In genomic region chr18:51170689-51171088, GRCh38 we compare ENCODE assay signal across 30 cellular contexts.
DNase-seq lines count a peak whose midpoint lies in the region; ATAC-seq and FAIRE-seq lines count a peak whose summit lies in the region.
"Had no signal": no experiment of that assay in that cellular context is flagged by ENCODE, and none has a peak within 500 bp of the region (broad histone marks: within the 10 kb centered on the region; RNA-seq: fewer than 3 reads in every experiment).

No MANE protein-coding gene starts in this region.

- CTCF ChIA-PET in activated naive CD4-positive, alpha-beta T cell treated with anti-CD3 and anti-CD28 coated beads, Interleukin-2, amount 10 ng/mL, durations not matched to agents 7 days and 5 days (lab: Charles Lee): interaction anchor here (1.5 kb wide), 1 partner anchor 17 kb away, joined by 5 read pairs; no protein-coding TSS in a partner anchor

- no peaks in the 10 kb centered on the region for H3K27me3 Mint-ChIP-seq in activated naive CD4-positive, alpha-beta T cell treated with anti-CD3 and anti-CD28 coated beads, Interleukin-2, amount 10 ng/mL, durations not matched to agents 7 days and 5 days
- H3K27me3 Mint-ChIP-seq in T-helper 1 cell treated with Interleukin-12 subunit alpha and Interleukin-12 subunit beta and Interleukin-4 antibody, amounts not matched to agents 30 μg/mL and 1 μg/mL, for 36 hours (ENCODE audit: low read depth): no peaks in the 10 kb centered on the region
- no peaks in the 10 kb centered on the region for H3K27me3 Mint-ChIP-seq in activated naive CD8-positive, alpha-beta T cell
- no peaks in the 10 kb centered on the region for H3K27me3 Mint-ChIP-seq in stimulated activated naive B cell treated with anti-CD40 and anti-IgM and Interleukin-4, amounts not matched to agents 10 μg/mL and 1 μg/mL and 100 μg/mL, for 72 hours
- H3K27me3 Mint-ChIP-seq: T-helper 17 cell had no signal

- peak overlapping the region; percentile 82 for H3K27ac Mint-ChIP-seq in activated naive CD4-positive, alpha-beta T cell treated with anti-CD3 and anti-CD28 coated beads, Interleukin-2, amount 10 ng/mL, durations not matched to agents 7 days and 5 days
- peak overlapping the region; percentile 91 for H3K27ac Mint-ChIP-seq in T-helper 1 cell treated with Interleukin-12 subunit alpha and Interleukin-12 subunit beta and Interleukin-4 antibody, amounts not matched to agents 30 μg/mL and 1 μg/mL, for 36 hours
- peak overlapping the region; percentile 97 for H3K27ac Mint-ChIP-seq in activated naive CD8-positive, alpha-beta T cell
- H3K27ac Mint-ChIP-seq in stimulated activated naive B cell treated with anti-CD40 and anti-IgM and Interleukin-4, amounts not matched to agents 10 μg/mL and 1 μg/mL and 100 μg/mL, for 72 hours: peak overlapping the region; percentile 56
- H3K27ac Mint-ChIP-seq: mesothelial cell of epicardium had no signal

- H3K4me1 Mint-ChIP-seq in activated naive CD4-positive, alpha-beta T cell treated with anti-CD3 and anti-CD28 coated beads, Interleukin-2, amount 10 ng/mL, durations not matched to agents 7 days and 5 days: peaks cover 60% of the 10 kb centered on the region
- H3K4me1 Mint-ChIP-seq in T-helper 1 cell treated with Interleukin-12 subunit alpha and Interleukin-12 subunit beta and Interleukin-4 antibody, amounts not matched to agents 30 μg/mL and 1 μg/mL, for 36 hours (ENCODE audit: low read depth): peaks cover 59% of the 10 kb centered on the region
- peaks cover 50% of the 10 kb centered on the region for H3K4me1 Mint-ChIP-seq in activated naive CD8-positive, alpha-beta T cell (ENCODE audit: low read depth)
- H3K4me1 Mint-ChIP-seq in stimulated activated naive B cell treated with anti-CD40 and anti-IgM and Interleukin-4, amounts not matched to agents 10 μg/mL and 1 μg/mL and 100 μg/mL, for 72 hours: peaks cover 25 to 57% of the 10 kb centered on the region in 2 donors
- H3K4me1 Mint-ChIP-seq: mesothelial cell of epicardium had no signal

- H3K36me3 Mint-ChIP-seq in activated naive CD4-positive, alpha-beta T cell treated with anti-CD3 and anti-CD28 coated beads, Interleukin-2, amount 10 ng/mL, durations not matched to agents 7 days and 5 days: peaks cover 23% of the 10 kb centered on the region
- H3K36me3 Mint-ChIP-seq in T-helper 1 cell treated with Interleukin-12 subunit alpha and Interleukin-12 subunit beta and Interleukin-4 antibody, amounts not matched to agents 30 μg/mL and 1 μg/mL, for 36 hours (ENCODE audit: low read depth): peaks cover 13% of the 10 kb centered on the region
- peaks cover 4% of the 10 kb centered on the region for H3K36me3 Mint-ChIP-seq in activated naive CD8-positive, alpha-beta T cell
- H3K36me3 Mint-ChIP-seq in stimulated activated naive B cell treated with anti-CD40 and anti-IgM and Interleukin-4, amounts not matched to agents 10 μg/mL and 1 μg/mL and 100 μg/mL, for 72 hours: peaks cover 9 to 25% of the 10 kb centered on the region in 2 donors

- DNase-seq in activated naive CD4-positive, alpha-beta T cell treated with anti-CD3 and anti-CD28 coated beads, Interleukin-2, amount 10 ng/mL, durations not matched to agents 7 days and 5 days: no peak
- no peak for DNase-seq in activated naive CD4-positive, alpha-beta T cell (lab: John Stamatoyannopoulos, UW)
- DNase-seq in stimulated activated naive B cell treated with anti-CD40 and anti-IgM and Interleukin-4, amounts not matched to agents 10 μg/mL and 1 μg/mL and 100 μg/mL, for 72 hours: no peak
- DNase-seq in HTR-8/SVneo (ENCODE audit: insufficient read length, low spot score): no peak
- DNase-seq: activated CD4-positive, alpha-beta T cell treated with anti-CD3 and anti-CD28 coated beads, Interleukin-2, amount 50 U/mL, for 1 hour; activated gamma-delta T cell treated with Interleukin-2 at 50 U/mL for 16 hours; aorta; colonic mucosa; COR-L47; effector CD4-positive, alpha-beta T cell; gastrocnemius medialis; kidney glomerular epithelial cell; MV-4-11; NCI-H146; NCI-H2107; NCI-H345; NCI-H748 treated with DMSO at 0.1 percent for 48 hours; posterior cingulate gyrus; right cardiac atrium; Right ventricle myocardium superior; stimulated activated CD4-positive, alpha-beta T cell treated with anti-CD3 and anti-CD28 coated beads, Interleukin-1b, Interleukin-23, amount 100 ng/mL, for 48 hours; T-helper 17 cell; transverse colon had no signal

- ATAC-seq in stimulated activated naive B cell treated with anti-CD40 and anti-IgM and Interleukin-4, amounts not matched to agents 10 μg/mL and 1 μg/mL and 100 μg/mL, for 72 hours (replicated peaks): no peak
- ATAC-seq in HG03520 (IDR thresholded peaks at IDR 0.05; ENCODE audit: unreplicated experiment): no peak
- ATAC-seq: gastrocnemius medialis, Panc1, right cardiac atrium, SK-N-SH treated with all-trans-retinoic acid at 6 μM for 48 hours, T-helper 17 cell had no signal

- no peak for FAIRE-seq in HTR-8/SVneo (lab: Jason Lieb, UNC)
- FAIRE-seq: G401.6 had no signal

- no peak overlapping the region for H3K4me3 Mint-ChIP-seq in activated naive CD4-positive, alpha-beta T cell treated with anti-CD3 and anti-CD28 coated beads, Interleukin-2, amount 10 ng/mL, durations not matched to agents 7 days and 5 days
- H3K4me3 Mint-ChIP-seq in T-helper 1 cell treated with Interleukin-12 subunit alpha and Interleukin-12 subunit beta and Interleukin-4 antibody, amounts not matched to agents 30 μg/mL and 1 μg/mL, for 36 hours: no peak overlapping the region
- peak overlapping the region; percentile 14 for H3K4me3 Mint-ChIP-seq in activated naive CD8-positive, alpha-beta T cell
- no peak overlapping the region for H3K4me3 Mint-ChIP-seq in stimulated activated naive B cell treated with anti-CD40 and anti-IgM and Interleukin-4, amounts not matched to agents 10 μg/mL and 1 μg/mL and 100 μg/mL, for 72 hours
- H3K4me3 Mint-ChIP-seq: mesothelial cell of epicardium, T-helper 17 cell had no signal

- H3K9me3 Mint-ChIP-seq in activated naive CD4-positive, alpha-beta T cell treated with anti-CD3 and anti-CD28 coated beads, Interleukin-2, amount 10 ng/mL, durations not matched to agents 7 days and 5 days: no peaks in the 10 kb centered on the region
- H3K9me3 Mint-ChIP-seq in T-helper 1 cell treated with Interleukin-12 subunit alpha and Interleukin-12 subunit beta and Interleukin-4 antibody, amounts not matched to agents 30 μg/mL and 1 μg/mL, for 36 hours: no peaks in the 10 kb centered on the region
- H3K9me3 Mint-ChIP-seq in activated naive CD8-positive, alpha-beta T cell (ENCODE audit: low read depth): no peaks in the 10 kb centered on the region
- H3K9me3 Mint-ChIP-seq in stimulated activated naive B cell treated with anti-CD40 and anti-IgM and Interleukin-4, amounts not matched to agents 10 μg/mL and 1 μg/mL and 100 μg/mL, for 72 hours: peaks cover 3 to 4% of the 10 kb centered on the region in 2 donors
- H3K9me3 Mint-ChIP-seq: mesothelial cell of epicardium had no signal
